1 cellular context compared by ENCODE assay signal in the genomic region with DNA sequence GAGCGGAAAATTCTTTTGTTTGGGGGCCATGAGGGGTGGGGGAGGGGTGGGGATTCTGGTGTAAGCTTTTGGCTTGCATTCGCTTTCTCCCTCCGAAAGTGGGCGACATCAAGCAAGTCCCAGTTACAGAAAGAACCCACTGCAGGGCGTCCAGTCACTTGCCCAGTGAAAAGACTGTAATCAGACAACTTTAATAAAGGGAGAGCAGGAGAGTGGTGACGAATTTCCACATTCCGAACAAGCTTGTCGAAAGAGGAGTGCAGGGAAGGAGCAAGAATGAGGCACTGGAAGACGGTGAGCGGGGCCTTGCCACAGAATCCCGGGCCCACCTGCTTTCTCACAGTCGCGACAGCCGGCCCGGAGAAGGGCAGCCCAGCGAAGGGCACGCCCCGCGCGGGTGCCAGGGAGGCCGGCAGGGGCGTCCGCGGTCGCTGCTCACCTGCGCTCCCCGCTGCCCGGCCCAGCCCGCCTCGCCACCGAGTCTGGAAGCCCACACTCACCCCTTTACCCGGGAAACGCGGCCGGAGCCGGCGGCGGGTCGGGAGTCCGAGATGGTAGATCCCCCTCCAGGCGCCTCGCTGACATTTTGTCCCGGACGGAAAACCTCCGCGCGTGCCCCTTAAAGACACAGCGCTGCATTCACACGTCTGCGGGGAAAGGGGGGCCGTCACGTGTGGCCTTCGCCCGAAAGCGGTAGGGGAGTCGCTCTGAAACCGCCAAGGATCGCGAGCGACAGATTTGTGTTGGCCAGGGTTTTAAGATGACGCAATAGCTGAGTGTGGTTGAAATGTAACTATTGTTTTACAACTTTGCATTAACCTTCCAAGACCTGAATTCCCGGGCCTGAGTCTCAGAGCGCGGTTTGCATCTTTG.
TF ChIP-seq lines count a peak whose summit lies in the region.

A gene with protein sequence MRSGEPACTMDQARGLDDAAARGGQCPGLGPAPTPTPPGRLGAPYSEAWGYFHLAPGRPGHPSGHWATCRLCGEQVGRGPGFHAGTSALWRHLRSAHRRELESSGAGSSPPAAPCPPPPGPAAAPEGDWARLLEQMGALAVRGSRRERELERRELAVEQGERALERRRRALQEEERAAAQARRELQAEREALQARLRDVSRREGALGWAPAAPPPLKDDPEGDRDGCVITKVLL (minus strand): TSS at position 675 of the 873 bp plus-strand sequence. CDS start 9,407 bp downstream, outside the sequence.

TF ChIP-seq in K562, 482 proteins besides CTCF, POLR2A, EP300 and RAD21 (continued from another document):
- TF ChIP-seq, protein P1, sequence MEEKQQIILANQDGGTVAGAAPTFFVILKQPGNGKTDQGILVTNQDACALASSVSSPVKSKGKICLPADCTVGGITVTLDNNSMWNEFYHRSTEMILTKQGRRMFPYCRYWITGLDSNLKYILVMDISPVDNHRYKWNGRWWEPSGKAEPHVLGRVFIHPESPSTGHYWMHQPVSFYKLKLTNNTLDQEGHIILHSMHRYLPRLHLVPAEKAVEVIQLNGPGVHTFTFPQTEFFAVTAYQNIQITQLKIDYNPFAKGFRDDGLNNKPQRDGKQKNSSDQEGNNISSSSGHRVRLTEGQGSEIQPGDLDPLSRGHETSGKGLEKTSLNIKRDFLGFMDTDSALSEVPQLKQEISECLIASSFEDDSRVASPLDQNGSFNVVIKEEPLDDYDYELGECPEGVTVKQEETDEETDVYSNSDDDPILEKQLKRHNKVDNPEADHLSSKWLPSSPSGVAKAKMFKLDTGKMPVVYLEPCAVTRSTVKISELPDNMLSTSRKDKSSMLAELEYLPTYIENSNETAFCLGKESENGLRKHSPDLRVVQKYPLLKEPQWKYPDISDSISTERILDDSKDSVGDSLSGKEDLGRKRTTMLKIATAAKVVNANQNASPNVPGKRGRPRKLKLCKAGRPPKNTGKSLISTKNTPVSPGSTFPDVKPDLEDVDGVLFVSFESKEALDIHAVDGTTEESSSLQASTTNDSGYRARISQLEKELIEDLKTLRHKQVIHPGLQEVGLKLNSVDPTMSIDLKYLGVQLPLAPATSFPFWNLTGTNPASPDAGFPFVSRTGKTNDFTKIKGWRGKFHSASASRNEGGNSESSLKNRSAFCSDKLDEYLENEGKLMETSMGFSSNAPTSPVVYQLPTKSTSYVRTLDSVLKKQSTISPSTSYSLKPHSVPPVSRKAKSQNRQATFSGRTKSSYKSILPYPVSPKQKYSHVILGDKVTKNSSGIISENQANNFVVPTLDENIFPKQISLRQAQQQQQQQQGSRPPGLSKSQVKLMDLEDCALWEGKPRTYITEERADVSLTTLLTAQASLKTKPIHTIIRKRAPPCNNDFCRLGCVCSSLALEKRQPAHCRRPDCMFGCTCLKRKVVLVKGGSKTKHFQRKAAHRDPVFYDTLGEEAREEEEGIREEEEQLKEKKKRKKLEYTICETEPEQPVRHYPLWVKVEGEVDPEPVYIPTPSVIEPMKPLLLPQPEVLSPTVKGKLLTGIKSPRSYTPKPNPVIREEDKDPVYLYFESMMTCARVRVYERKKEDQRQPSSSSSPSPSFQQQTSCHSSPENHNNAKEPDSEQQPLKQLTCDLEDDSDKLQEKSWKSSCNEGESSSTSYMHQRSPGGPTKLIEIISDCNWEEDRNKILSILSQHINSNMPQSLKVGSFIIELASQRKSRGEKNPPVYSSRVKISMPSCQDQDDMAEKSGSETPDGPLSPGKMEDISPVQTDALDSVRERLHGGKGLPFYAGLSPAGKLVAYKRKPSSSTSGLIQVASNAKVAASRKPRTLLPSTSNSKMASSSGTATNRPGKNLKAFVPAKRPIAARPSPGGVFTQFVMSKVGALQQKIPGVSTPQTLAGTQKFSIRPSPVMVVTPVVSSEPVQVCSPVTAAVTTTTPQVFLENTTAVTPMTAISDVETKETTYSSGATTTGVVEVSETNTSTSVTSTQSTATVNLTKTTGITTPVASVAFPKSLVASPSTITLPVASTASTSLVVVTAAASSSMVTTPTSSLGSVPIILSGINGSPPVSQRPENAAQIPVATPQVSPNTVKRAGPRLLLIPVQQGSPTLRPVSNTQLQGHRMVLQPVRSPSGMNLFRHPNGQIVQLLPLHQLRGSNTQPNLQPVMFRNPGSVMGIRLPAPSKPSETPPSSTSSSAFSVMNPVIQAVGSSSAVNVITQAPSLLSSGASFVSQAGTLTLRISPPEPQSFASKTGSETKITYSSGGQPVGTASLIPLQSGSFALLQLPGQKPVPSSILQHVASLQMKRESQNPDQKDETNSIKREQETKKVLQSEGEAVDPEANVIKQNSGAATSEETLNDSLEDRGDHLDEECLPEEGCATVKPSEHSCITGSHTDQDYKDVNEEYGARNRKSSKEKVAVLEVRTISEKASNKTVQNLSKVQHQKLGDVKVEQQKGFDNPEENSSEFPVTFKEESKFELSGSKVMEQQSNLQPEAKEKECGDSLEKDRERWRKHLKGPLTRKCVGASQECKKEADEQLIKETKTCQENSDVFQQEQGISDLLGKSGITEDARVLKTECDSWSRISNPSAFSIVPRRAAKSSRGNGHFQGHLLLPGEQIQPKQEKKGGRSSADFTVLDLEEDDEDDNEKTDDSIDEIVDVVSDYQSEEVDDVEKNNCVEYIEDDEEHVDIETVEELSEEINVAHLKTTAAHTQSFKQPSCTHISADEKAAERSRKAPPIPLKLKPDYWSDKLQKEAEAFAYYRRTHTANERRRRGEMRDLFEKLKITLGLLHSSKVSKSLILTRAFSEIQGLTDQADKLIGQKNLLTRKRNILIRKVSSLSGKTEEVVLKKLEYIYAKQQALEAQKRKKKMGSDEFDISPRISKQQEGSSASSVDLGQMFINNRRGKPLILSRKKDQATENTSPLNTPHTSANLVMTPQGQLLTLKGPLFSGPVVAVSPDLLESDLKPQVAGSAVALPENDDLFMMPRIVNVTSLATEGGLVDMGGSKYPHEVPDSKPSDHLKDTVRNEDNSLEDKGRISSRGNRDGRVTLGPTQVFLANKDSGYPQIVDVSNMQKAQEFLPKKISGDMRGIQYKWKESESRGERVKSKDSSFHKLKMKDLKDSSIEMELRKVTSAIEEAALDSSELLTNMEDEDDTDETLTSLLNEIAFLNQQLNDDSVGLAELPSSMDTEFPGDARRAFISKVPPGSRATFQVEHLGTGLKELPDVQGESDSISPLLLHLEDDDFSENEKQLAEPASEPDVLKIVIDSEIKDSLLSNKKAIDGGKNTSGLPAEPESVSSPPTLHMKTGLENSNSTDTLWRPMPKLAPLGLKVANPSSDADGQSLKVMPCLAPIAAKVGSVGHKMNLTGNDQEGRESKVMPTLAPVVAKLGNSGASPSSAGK (IDR thresholded peaks at IDR 0.05): no peak
- TF ChIP-seq, protein P2, sequence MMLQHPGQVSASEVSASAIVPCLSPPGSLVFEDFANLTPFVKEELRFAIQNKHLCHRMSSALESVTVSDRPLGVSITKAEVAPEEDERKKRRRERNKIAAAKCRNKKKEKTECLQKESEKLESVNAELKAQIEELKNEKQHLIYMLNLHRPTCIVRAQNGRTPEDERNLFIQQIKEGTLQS (IDR thresholded peaks at IDR 0.05): peak; percentile 55; the same call in 1 of the 2 replicates
- TF ChIP-seq, protein P2 (CRISPR knock-in tag; conservative IDR thresholded peaks at IDR 0.05): no peak
- no peak for TF ChIP-seq MCM2 (IDR thresholded peaks at IDR 0.05; ENCODE audit: low read depth)
